Comparison of ENCODE assay signal across 34 cellular contexts in the genomic region with DNA sequence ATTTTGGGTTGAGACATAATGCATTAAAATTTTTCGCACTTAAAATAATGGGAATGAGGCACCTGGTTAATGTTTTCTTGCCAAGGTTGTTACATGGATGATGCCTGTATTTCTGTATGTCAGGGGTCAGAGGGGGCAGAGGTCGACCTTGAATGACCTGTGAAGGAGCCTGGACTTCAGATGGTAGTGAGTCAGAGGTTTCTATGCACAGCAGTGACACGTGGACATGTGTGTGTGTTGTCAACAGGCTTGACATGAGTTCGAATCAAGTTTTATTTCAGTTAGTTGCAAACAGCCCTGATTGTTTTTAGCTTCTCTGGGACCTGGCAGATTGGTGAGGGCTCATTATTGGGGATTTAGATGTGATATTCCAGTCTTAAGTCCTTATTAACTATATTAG. TPM values are rescaled to one million over a fixed set of nuclear protein-coding genes. Genes with fewer than 3 reads are reported as not detected.
"Had no signal": no experiment of that assay in that cellular context is flagged by ENCODE, and none has a peak within 500 bp of the region (broad histone marks: within the 10 kb centered on the region; RNA-seq: fewer than 3 reads in every experiment).

No MANE protein-coding gene starts in this region.

- H3K27me3 ChIP-seq: esophagus squamous epithelium, gastrocnemius medialis, heart left ventricle had no signal

- H3K4me3 ChIP-seq: esophagus squamous epithelium, gastrocnemius medialis, heart left ventricle had no signal

- ATAC-seq: activated CD4-positive, CD25-positive, alpha-beta regulatory T cell treated with anti-CD3 and anti-CD28 coated beads, Interleukin-2, amount 50 U/mL, for 24 hours; activated CD8-positive, alpha-beta T cell treated with anti-CD3 and anti-CD28 coated beads for 36 hours; activated T-cell treated with anti-CD3 and anti-CD28 coated beads, Interleukin-2, amount 50 U/mL, for 4 hours; activated T-helper 17 cell treated with anti-CD3 and anti-CD28 coated beads, Interleukin-2, amount 50 U/mL, for 72 hours; effector memory CD8-positive, alpha-beta T cell; foreskin keratinocyte; gastrocnemius medialis; heart left ventricle; T-helper 17 cell had no signal

- DNase-seq: activated B cell treated with CpG ODN at 0.5 μM for 24 hours; activated CD4-positive, alpha-beta T cell treated with anti-CD3 and anti-CD28 coated beads for 48 hours; activated CD4-positive, alpha-beta T cell treated with anti-CD3 and anti-CD28 coated beads, Interleukin-2, amount 50 U/mL, for 1 hour; activated CD4-positive, alpha-beta T cell treated with anti-CD3 and anti-CD28 coated beads, Interleukin-2, amount 50 U/mL, for 48 hours; activated CD8-positive, alpha-beta memory T cell treated with anti-CD3 and anti-CD28 coated beads for 24 hours; activated CD8-positive, alpha-beta T cell treated with anti-CD3 and anti-CD28 coated beads for 36 hours; activated effector memory CD4-positive, alpha-beta T cell treated with Interleukin-2 at 50 U/mL for 16 hours; activated gamma-delta T cell treated with Interleukin-2 at 50 U/mL for 16 hours; activated naive CD4-positive, alpha-beta T cell treated with anti-CD3 and anti-CD28 coated beads, Interleukin-2, amount 50 U/mL, for 16 hours; activated naive CD4-positive, alpha-beta T cell treated with Interleukin-2 at 50 U/mL for 16 hours; activated T-cell treated with anti-CD3 and anti-CD28 coated beads, Interleukin-2, amount 50 U/mL, for 4 hours; amniotic stem cell; anterior cingulate cortex; brain microvascular endothelial cell; cortex of kidney; dermis blood vessel endothelial cell; effector CD4-positive, alpha-beta T cell; effector memory CD8-positive, alpha-beta T cell; erythroblast; esophagus squamous epithelium; foreskin keratinocyte; gastrocnemius medialis; heart left ventricle; T-helper 1 cell; T-helper 17 cell; T1000; WERI-Rb-1 had no signal

- H3K9me3 ChIP-seq: esophagus squamous epithelium, gastrocnemius medialis, heart left ventricle had no signal

- H3K4me1 ChIP-seq: esophagus squamous epithelium, foreskin keratinocyte, gastrocnemius medialis, heart left ventricle had no signal

- FAIRE-seq: astrocyte, bronchial epithelial cell, colon had no signal

- H3K36me3 ChIP-seq: brain microvascular endothelial cell, esophagus squamous epithelium, gastrocnemius medialis, heart left ventricle, WERI-Rb-1 had no signal

- H3K27ac ChIP-seq: brain microvascular endothelial cell, esophagus squamous epithelium, foreskin keratinocyte, gastrocnemius medialis, heart left ventricle, WERI-Rb-1 had no signal

RNA-seq across cellular contexts. Expression of gene IL5, which starts 3.6 kb away (rescaled TPM):
- total RNA-seq: activated B cell treated with CpG ODN at 0.5 μM for 24 hours; activated T-helper 17 cell treated with anti-CD3 and anti-CD28 coated beads, Interleukin-2, amount 50 U/mL, for 72 hours; astrocyte; bronchial epithelial cell; cardiac septum; chondrocyte; dermis blood vessel endothelial cell; esophagus squamous epithelium; foreskin keratinocyte; gastrocnemius medialis; heart left ventricle; T-helper 17 cell had no signal
- polyA plus RNA-seq: foreskin keratinocyte, heart left ventricle had no signal
